ENCODE assay signal across 1 cellular context in genomic region chr22:32828561-32828960, GRCh38.
A peak's percentile ranks its signal among the peaks of the same experiment; 100 is the strongest.
TF ChIP-seq lines count a peak whose summit lies in the region.

No MANE protein-coding gene starts in this region.

TF ChIP-seq in HepG2, 621 proteins besides CTCF, POLR2A, EP300 and RAD21:
- TF ChIP-seq POLR2AphosphoS2 (IDR thresholded peaks at IDR 0.05; ENCODE audit: low read depth, low read length) (0 out of 2 replicates have a peak, but pooled peaks have one; percentile 44), ZNF550 (CRISPR knock-in tag; IDR thresholded peaks at IDR 0.05; ENCODE audit: borderline replicate concordance) (no peak)
TF ChIP-seq in HepG2: peak in this region for 1.
